In the genomic region with DNA sequence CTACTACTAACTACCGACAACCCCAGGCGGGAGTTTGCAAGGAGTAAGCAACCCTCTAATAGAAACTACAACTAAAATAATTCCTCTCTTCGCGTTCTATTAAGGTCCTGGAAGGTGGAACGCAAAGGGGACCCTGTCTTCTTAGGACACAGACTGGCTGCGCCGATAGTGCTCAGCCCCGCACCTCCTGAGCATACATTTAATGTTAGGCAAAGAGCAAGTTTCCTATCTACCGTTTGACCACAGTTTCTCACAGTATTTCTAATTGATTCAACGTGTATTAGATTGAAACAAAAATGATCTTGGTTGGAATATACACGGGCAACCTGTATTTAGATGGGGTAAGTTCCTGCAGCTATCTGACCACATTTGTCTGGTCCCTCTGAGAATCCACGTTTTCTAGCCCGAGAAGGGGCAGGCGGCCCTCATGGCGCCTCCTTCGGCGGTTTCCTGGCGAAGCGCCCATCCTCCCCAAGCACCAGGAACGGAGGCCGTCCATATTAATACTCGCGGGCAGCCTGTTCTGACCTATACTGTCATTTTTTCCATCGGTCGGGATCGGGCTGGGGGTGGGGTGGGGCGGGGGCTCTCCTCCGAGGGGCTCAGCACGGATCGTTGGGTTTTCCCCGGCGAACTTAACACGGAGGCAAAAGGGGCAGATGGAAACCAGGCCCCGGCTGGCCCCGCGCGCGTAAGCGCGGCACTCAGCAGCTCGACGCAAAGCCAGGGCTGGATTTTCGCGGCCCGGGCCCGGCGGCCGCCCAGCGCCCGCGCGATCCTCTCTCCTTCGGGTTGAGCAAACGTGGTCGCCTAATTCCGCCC, we compare ENCODE assay signal across 8 cellular contexts.
DNase-seq lines count a peak whose midpoint lies in the region; ATAC-seq and TF ChIP-seq lines count a peak whose summit lies in the region.

No MANE protein-coding gene starts in this region.

- H3K36me3 Mint-ChIP-seq in activated naive CD4-positive, alpha-beta T cell treated with anti-CD3 and anti-CD28 coated beads, Interleukin-2, amount 50 U/mL, for 24 hours: no peaks in the 10 kb centered on the region

- H3K27ac Mint-ChIP-seq in activated naive CD4-positive, alpha-beta T cell treated with anti-CD3 and anti-CD28 coated beads, Interleukin-2, amount 50 U/mL, for 24 hours: peak overlapping the region; percentile 100

- DNase-seq in BJ (ENCODE audit: low read depth) (no peak), NCI-H69 (lab: John Stamatoyannopoulos, UW) (peak; percentile 87), left ventricle myocardium superior (peak; percentile 70), retinal pigment epithelial cell (ENCODE audit: low read depth) (no peak)

- peaks cover 30% of the 10 kb centered on the region for H3K4me1 Mint-ChIP-seq in activated naive CD4-positive, alpha-beta T cell treated with anti-CD3 and anti-CD28 coated beads, Interleukin-2, amount 50 U/mL, for 24 hours

- no peaks in the 10 kb centered on the region for H3K9me3 Mint-ChIP-seq in activated naive CD4-positive, alpha-beta T cell treated with anti-CD3 and anti-CD28 coated beads, Interleukin-2, amount 50 U/mL, for 24 hours

- H3K36me3 ChIP-seq in BJ (ENCODE audit: control insufficient read depth, insufficient read depth, low read length): no peaks in the 10 kb centered on the region

- peak overlapping the region; percentile 92 for H3K4me3 Mint-ChIP-seq in activated naive CD4-positive, alpha-beta T cell treated with anti-CD3 and anti-CD28 coated beads, Interleukin-2, amount 50 U/mL, for 24 hours

- H3K4me3 ChIP-seq in BJ (ENCODE audit: low read depth, low read length) (peak overlapping the region; percentile 49), retinal pigment epithelial cell (ENCODE audit: low read length) (peak overlapping the region; percentile 49)

- CTCF ChIA-PET in BJ (lab: Yijun Ruan, JAX): no interaction called here

- H3K27me3 Mint-ChIP-seq in activated naive CD4-positive, alpha-beta T cell treated with anti-CD3 and anti-CD28 coated beads, Interleukin-2, amount 50 U/mL, for 24 hours: no peaks in the 10 kb centered on the region

- peak; percentile 4 for ATAC-seq in GM21737 (IDR thresholded peaks at IDR 0.05; ENCODE audit: unreplicated experiment)
- ATAC-seq in left ventricle myocardium superior: peak; percentile 47
- no peak for ATAC-seq in GM18517 (IDR thresholded peaks at IDR 0.05; ENCODE audit: unreplicated experiment)
- ATAC-seq in HG03457 (IDR thresholded peaks at IDR 0.05; ENCODE audit: unreplicated experiment): no peak

- no peak for TF ChIP-seq CTCF in BJ (IDR thresholded peaks at IDR 0.05; ENCODE audit: insufficient read depth, low read depth, low read length)
- no peak for TF ChIP-seq CTCF in retinal pigment epithelial cell (conservative IDR thresholded peaks at IDR 0.05; ENCODE audit: low read depth, low read length)

- POLR2A ChIA-PET in BJ (lab: Charles Lee): no interaction called here

- H3K27me3 ChIP-seq in BJ (ENCODE audit: control insufficient read depth, insufficient read depth, low read length): no peaks in the 10 kb centered on the region

- intact Hi-C loops in left ventricle myocardium superior (cut with micrococcal nuclease): no loop called here

Comparison
In these comparisons a context has a peak if more than half of its experiments do, and no peak if none do; other contexts are left out.
1. DNase-seq: peak in NCI-H69 (single experiment) and left ventricle myocardium superior (single experiment); none in BJ (single experiment) and retinal pigment epithelial cell (single experiment).
2. ATAC-seq: peak in GM21737 (single experiment) and left ventricle myocardium superior (single experiment); none in GM18517 (single experiment) and HG03457 (single experiment).